17 cellular contexts compared by ENCODE assay signal in genomic region chr11:12173111-12173510, GRCh38.
DNase-seq lines count a peak whose midpoint lies in the region; ATAC-seq, FAIRE-seq and TF ChIP-seq lines count a peak whose summit lies in the region.
"Had no signal": no experiment of that assay in that cellular context is flagged by ENCODE, and none has a peak within 500 bp of the region (broad histone marks: within the 10 kb centered on the region; RNA-seq: fewer than 3 reads in every experiment).

No MANE protein-coding gene starts in this region.

- H3K36me3 Mint-ChIP-seq in activated naive CD4-positive, alpha-beta T cell treated with anti-CD3 and anti-CD28 coated beads for 36 hours (ENCODE audit: low read depth), result peaks cover 9% of the 10 kb centered on the region

- peaks cover 15% of the 10 kb centered on the region for H3K9me3 Mint-ChIP-seq in activated naive CD4-positive, alpha-beta T cell treated with anti-CD3 and anti-CD28 coated beads for 36 hours

- no peak overlapping the region for H3K18ac ChIP-seq in H1 (ENCODE audit: extremely low read depth, low read length)

- 57% methylated on average over 4 of the region's 4 CpGs; no CpG with 5 or more reads in 1 of the 2 experiments for WGBS in H1 (ENCODE audit: extremely low coverage in 1 of 2, insufficient coverage in 1 of 2, insufficient read length in 1 of 2, insufficient replicate concordance in 2 of 2, low coverage in 1 of 2, low lambda C conversion rate in 2 of 2, missing lambda C conversion rate in 1 of 2), 2 experiments
- 56 to 58% methylated on average over 4 of the region's 4 CpGs for WGBS in testis, 2 donors

- no peak overlapping the region for H3K14ac ChIP-seq in H1 (ENCODE audit: insufficient read length)

- no peak overlapping the region for H2BK12ac ChIP-seq in H1 (ENCODE audit: low read depth, low read length)

- H3K23me2 ChIP-seq in H1 (ENCODE audit: low read depth, low read length), result peaks cover 2% of the 10 kb centered on the region; the same call in 1 of the 2 replicates

- H3K9me3 ChIP-seq in PC-9 (ENCODE audit: insufficient read depth, low read depth) (no peaks in the 10 kb centered on the region), H1 (ENCODE audit: insufficient read depth in 2 of 2, low read depth in 1 of 2, low read length in 1 of 2) (0 out of 4 replicates have a peak, but pooled peaks cover 2 to 4% of the 10 kb centered on the region in 2 experiments), testis (no peaks in the 10 kb centered on the region)
- H3K9me3 ChIP-seq: Caco-2, HAP-1, uterus had no signal

- H3K4me1 ChIP-seq in PC-9 (replicated peaks; ENCODE audit: insufficient read depth) (peaks cover 68% of the 10 kb centered on the region), H1 (replicated peaks in 1 of 4; ENCODE audit: control insufficient read depth in 3 of 4, insufficient read depth in 4 of 4, low read length in 3 of 4) (no peaks in the 10 kb centered on the region), testis (peaks cover 41% of the 10 kb centered on the region)
- H3K4me1 ChIP-seq: HAP-1, uterus had no signal

- peaks cover 37% of the 10 kb centered on the region for H3F3A ChIP-seq in PC-9 (ENCODE audit: insufficient read depth, low read depth)

- no peak for DNase-seq in activated naive CD4-positive, alpha-beta T cell treated with anti-CD3 and anti-CD28 coated beads for 36 hours
- no peak for DNase-seq in activated naive CD4-positive, alpha-beta T cell (lab: John Stamatoyannopoulos, UW)
- DNase-seq in PC-9, result no peak
- DNase-seq in H1 (ENCODE audit: low read depth in 1 of 2, low spot score in 2 of 2), result no peak
- DNase-seq in testis, result no peak
- no peak for DNase-seq in effector CD8-positive, alpha-beta T cell (lab: John Stamatoyannopoulos, UW)
- no peak for DNase-seq in SW 1271 (lab: John Stamatoyannopoulos, UW)
- DNase-seq: activated CD4-positive, alpha-beta T cell treated with anti-CD3 and anti-CD28 coated beads for 4 hours; kidney glomerular epithelial cell; MV-4-11; stimulated activated CD4-positive, alpha-beta T cell treated with anti-CD3 and anti-CD28 coated beads, Interleukin-4, amount 100 ng/mL, for 24 hours; T-helper 17 cell; uterus had no signal

- H4K20me1 ChIP-seq in PC-9 (ENCODE audit: insufficient read depth), result no peaks in the 10 kb centered on the region
- peaks cover 0 to 2% of the 10 kb centered on the region in 2 experiments for H4K20me1 ChIP-seq in H1 (replicated peaks in 1 of 2; ENCODE audit: control insufficient read depth in 1 of 2, insufficient read depth in 2 of 2, low read length in 2 of 2)

- H3K27ac ChIP-seq in PC-9 (peak overlapping the region; percentile 96), H1 (ENCODE audit: low read depth, low read length) (no peak overlapping the region), testis (peak overlapping the region; percentile 63 to 83)

- H3K4me1 Mint-ChIP-seq in activated naive CD4-positive, alpha-beta T cell treated with anti-CD3 and anti-CD28 coated beads for 36 hours (ENCODE audit: low read depth), result peaks cover 52% of the 10 kb centered on the region

- no peak for FAIRE-seq in H1 (lab: Jason Lieb, UNC)
- FAIRE-seq: GM12891 had no signal

- CTCF ChIA-PET in activated naive CD4-positive, alpha-beta T cell treated with anti-CD3 and anti-CD28 coated beads for 36 hours (lab: Charles Lee), result interaction anchor here (0.6 to 2.3 kb wide), 6 partner anchors 9 to 126 kb away, joined by 3 to 8 read pairs (median 3); no protein-coding TSS in a partner anchor
- CTCF ChIA-PET in PC-9 (lab: Charles Lee), result no interaction called here
- CTCF ChIA-PET in H1 (lab: Charles Lee; ENCODE audit: partially characterized antibody), result interaction anchor here (0.6 to 1.3 kb wide), 6 partner anchors 9 to 114 kb away, joined by 3 to 4 read pairs (median 3); no protein-coding TSS in a partner anchor

- no peak overlapping the region for H3K4me3 Mint-ChIP-seq in activated naive CD4-positive, alpha-beta T cell treated with anti-CD3 and anti-CD28 coated beads for 36 hours
- H3K4me3 Mint-ChIP-seq: T-helper 17 cell had no signal

- 0 out of 2 replicates have a peak, but pooled peaks cover 4% of the 10 kb centered on the region for H3K36me3 ChIP-seq in PC-9 (ENCODE audit: low read depth)
- H3K36me3 ChIP-seq in H1 (ENCODE audit: control insufficient read depth in 2 of 4, insufficient read depth in 4 of 4, low read length in 3 of 4), result no peaks in the 10 kb centered on the region
- no peaks in the 10 kb centered on the region for H3K36me3 ChIP-seq in testis (ENCODE audit: low read depth, missing control alignments)
- H3K36me3 ChIP-seq: HAP-1, uterus had no signal

- H4K91ac ChIP-seq in H1 (replicated peaks; ENCODE audit: insufficient read length, low read length), result no peak overlapping the region

- no peak for ATAC-seq in GM21381 (IDR thresholded peaks at IDR 0.05; ENCODE audit: unreplicated experiment)
- ATAC-seq: T-helper 17 cell had no signal

- POLR2A ChIA-PET in PC-9 (lab: Charles Lee; ENCODE audit: unreplicated experiment), result no interaction called here
- POLR2A ChIA-PET in H1 (lab: Charles Lee; ENCODE audit: partially characterized antibody), result interaction anchor here (1.4 kb wide), 1 partner anchor 62 kb away, joined by 3 read pairs; the partner anchor contains the start of gene MICAL2

- H3K79me2 ChIP-seq in PC-9 (ENCODE audit: low read depth) (peaks cover 35% of the 10 kb centered on the region), H1 (ENCODE audit: control insufficient read depth in 1 of 2, insufficient read depth in 2 of 2, low read length in 2 of 2) (no peaks in the 10 kb centered on the region; a peak in 1 of 4 replicates)

- TF ChIP-seq CTCF in PC-9 (conservative IDR thresholded peaks at IDR 0.05), result no peak
- TF ChIP-seq CTCF in H1 (IDR thresholded peaks at IDR 0.05; ENCODE audit: control extremely low read depth in 1 of 3, insufficient read depth in 1 of 3, low read depth in 1 of 3, low read length in 3 of 3), result no peak
- no peak for TF ChIP-seq CTCF in testis (IDR thresholded peaks at IDR 0.05)

- BruUV-seq in PC-9 (replicated peaks; lab: Mats Ljungman, UMichigan), result no TSS peak

- no peak overlapping the region for H4K8ac ChIP-seq in H1 (ENCODE audit: extremely low read depth, insufficient read depth, low read length)

- intact Hi-C loops in activated naive CD4-positive, alpha-beta T cell treated with anti-CD3 and anti-CD28 coated beads for 36 hours (cut with micrococcal nuclease), result no loop called here
- intact Hi-C loops in PC-9 (cut with micrococcal nuclease; ENCODE audit: unreplicated experiment) (no loop called here), testis (cut with DNase I; ENCODE audit: low total_unique reads) (no loop called here)

- H2BK5ac ChIP-seq in H1 (ENCODE audit: low read depth, low read length), result no peak overlapping the region

- H3K27ac Mint-ChIP-seq in activated naive CD4-positive, alpha-beta T cell treated with anti-CD3 and anti-CD28 coated beads for 36 hours, result peak overlapping the region; percentile 86
- H3K27ac Mint-ChIP-seq: T-helper 17 cell had no signal

- no peak overlapping the region for H2AFZ ChIP-seq in PC-9
- peak overlapping the region; percentile 53; the same call in 1 of the 2 replicates for H2AFZ ChIP-seq in H1 (ENCODE audit: low read length)

- H3K23ac ChIP-seq in H1 (ENCODE audit: insufficient read length), result no peak overlapping the region

- H2BK20ac ChIP-seq in H1 (ENCODE audit: low read length), result no peak overlapping the region

- H3K79me1 ChIP-seq in H1 (ENCODE audit: low read depth, low read length), result no peaks in the 10 kb centered on the region; the same call in 1 of the 2 replicates

- H3K4ac ChIP-seq in H1 (replicated peaks; ENCODE audit: insufficient read length, low read depth, low read length), result no peak overlapping the region

- H3K4me2 ChIP-seq in PC-9, result no peak overlapping the region
- no peak overlapping the region for H3K4me2 ChIP-seq in H1 (ENCODE audit: insufficient read depth in 1 of 2, low read depth in 2 of 2, low read length in 2 of 2)

- no peak overlapping the region for H3K9ac ChIP-seq in H1 (replicated peaks in 1 of 4; ENCODE audit: extremely low read depth in 1 of 4, low read depth in 3 of 4, low read length in 3 of 4)

- TF ChIP-seq POLR2A in H1 (IDR thresholded peaks at IDR 0.05; ENCODE audit: control extremely low read depth in 1 of 2, low read depth in 2 of 2, low read length in 2 of 2) (no peak), testis (IDR thresholded peaks at IDR 0.05) (no peak)

- TF ChIP-seq EP300 in H1 (IDR thresholded peaks at IDR 0.05; ENCODE audit: borderline replicate concordance in 1 of 2, low read depth in 2 of 2, low read length in 2 of 2), result no peak

- H3K27me3 ChIP-seq in PC-9 (ENCODE audit: insufficient read depth, low read depth) (no peaks in the 10 kb centered on the region), H1 (replicated peaks in 1 of 4; ENCODE audit: control insufficient read depth in 3 of 4, extremely low read depth in 1 of 4, insufficient read depth in 3 of 4, low read length in 3 of 4) (no peaks in the 10 kb centered on the region), testis (no peaks in the 10 kb centered on the region)
- H3K27me3 ChIP-seq: uterus had no signal

- H2BK120ac ChIP-seq in H1 (replicated peaks; ENCODE audit: low read depth, low read length), result no peak overlapping the region

- H2BK15ac ChIP-seq in H1 (ENCODE audit: low read length), result no peak overlapping the region

- H3K4me3 ChIP-seq in PC-9 (no peak overlapping the region), H1 (ENCODE audit: extremely low read depth in 1 of 4, insufficient read depth in 2 of 4, low read depth in 3 of 4, low read length in 4 of 4) (no peak overlapping the region), testis (no peak overlapping the region)
- H3K4me3 ChIP-seq: HAP-1, uterus had no signal

- H3K56ac ChIP-seq in H1 (replicated peaks; ENCODE audit: insufficient read length, low read depth, low read length), result no peak overlapping the region

- H2AK5ac ChIP-seq in H1 (ENCODE audit: low read depth, low read length), result no peak overlapping the region

- TF ChIP-seq RAD21 in H1 (IDR thresholded peaks at IDR 0.05 in 1 of 2, conservative IDR thresholded peaks at IDR 0.05 in 1 of 2; ENCODE audit: low read depth in 2 of 2, low read length in 2 of 2), result no peak

- no peaks in the 10 kb centered on the region for H3K27me3 Mint-ChIP-seq in activated naive CD4-positive, alpha-beta T cell treated with anti-CD3 and anti-CD28 coated beads for 36 hours (ENCODE audit: low read depth)
- H3K27me3 Mint-ChIP-seq: T-helper 17 cell had no signal

- H4K5ac ChIP-seq in H1 (ENCODE audit: insufficient read length, low read depth, low read length), result no peak overlapping the region

- no peaks in the 10 kb centered on the region for H3K9me2 ChIP-seq in PC-9 (ENCODE audit: insufficient read depth)

TF ChIP-seq in H1, 55 proteins besides CTCF, POLR2A, EP300 and RAD21:
- TF ChIP-seq MAFK (IDR thresholded peaks at IDR 0.05; ENCODE audit: low read depth, low read length) (no peak), BCL11A (IDR thresholded peaks at IDR 0.05; ENCODE audit: low read depth in 2 of 2, low read length in 2 of 2) (no peak), MAX (IDR thresholded peaks at IDR 0.05) (no peak), ZNF274 (IDR thresholded peaks at IDR 0.05; ENCODE audit: borderline replicate concordance, extremely low read depth, low read length) (no peak)
TF ChIP-seq in H1: peak in this region for 0.
